Comparison of ENCODE assay signal across 13 cellular contexts in the genomic region with DNA sequence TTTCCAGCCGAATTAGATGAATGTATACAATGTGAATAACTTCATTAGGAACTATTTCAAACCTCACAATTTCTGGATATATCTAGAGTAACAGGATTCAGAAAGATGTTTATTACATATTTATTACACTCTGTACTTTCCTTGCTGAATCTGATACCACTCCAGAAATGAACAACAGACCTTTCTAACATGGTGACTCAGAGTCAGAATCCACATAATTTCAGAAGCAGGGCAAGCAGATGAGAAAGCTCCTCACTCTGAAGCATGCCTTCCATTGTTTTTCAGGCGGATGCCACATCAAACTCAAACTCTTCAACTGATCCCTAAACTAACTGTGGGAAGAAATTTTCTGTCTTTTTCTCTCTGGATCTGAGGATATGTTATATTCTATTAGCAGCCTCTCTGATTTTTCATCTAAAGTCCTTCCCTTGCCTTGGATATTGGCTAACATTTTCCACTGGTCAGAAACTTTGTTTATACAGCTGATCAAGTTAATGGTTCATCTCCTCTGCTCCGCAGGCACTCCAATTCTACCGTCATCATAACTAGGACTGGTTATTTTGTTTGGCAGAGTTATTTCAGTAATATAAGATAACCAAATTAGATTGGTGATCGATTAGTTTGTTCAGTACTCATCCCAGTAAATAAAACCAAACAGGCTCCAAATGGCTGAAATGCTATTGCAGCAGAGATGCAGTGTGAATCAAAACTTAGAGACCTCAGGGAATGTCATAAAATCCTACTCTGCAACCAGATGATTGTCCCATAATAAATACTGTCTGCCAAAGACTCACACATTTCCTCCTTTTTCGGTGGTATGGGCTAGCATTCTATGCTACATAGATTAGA.
DNase-seq lines count a peak whose midpoint lies in the region; ATAC-seq, FAIRE-seq and TF ChIP-seq lines count a peak whose summit lies in the region.
"Had no signal": no experiment of that assay in that cellular context is flagged by ENCODE, and none has a peak within 500 bp of the region (broad histone marks: within the 10 kb centered on the region; RNA-seq: fewer than 3 reads in every experiment).

No MANE protein-coding gene starts in this region.

- H3K4me1 Mint-ChIP-seq in activated T-helper 17 cell treated with anti-CD3 and anti-CD28 coated beads, Interleukin-2, amount 50 U/mL, for 72 hours = no peaks in the 10 kb centered on the region
- H3K4me1 Mint-ChIP-seq in CD8-positive, alpha-beta T cell (ENCODE audit: low read depth) = peaks cover 32% of the 10 kb centered on the region

- H3K36me3 ChIP-seq in heart left ventricle = no peaks in the 10 kb centered on the region
- no peaks in the 10 kb centered on the region for H3K36me3 ChIP-seq in gastrocnemius medialis
- no peaks in the 10 kb centered on the region for H3K36me3 ChIP-seq in CD8-positive, alpha-beta T cell (ENCODE audit: insufficient read depth, low read length)
- no peaks in the 10 kb centered on the region for H3K36me3 ChIP-seq in tibial artery

- FAIRE-seq in GM12892 (lab: Jason Lieb, UNC) = peak; percentile 9

- H3K27ac ChIP-seq in heart left ventricle (peak overlapping the region; percentile 30 to 91 (median 67)), gastrocnemius medialis (peak overlapping the region; percentile 27 to 58 (median 52)), tibial artery (no peak overlapping the region)
- H3K27ac ChIP-seq in CD8-positive, alpha-beta T cell (ENCODE audit: low read depth, low read length) = no peak overlapping the region

- 65 to 81% (median 70%) methylated on average over 6 of the region's 6 CpGs for WGBS in heart left ventricle, 4 donors

- ATAC-seq in activated T-helper 17 cell treated with anti-CD3 and anti-CD28 coated beads, Interleukin-2, amount 50 U/mL, for 72 hours (replicated peaks) = peak; percentile 52
- peak; percentile 58 to 88 (median 78) for ATAC-seq in heart left ventricle
- peak; percentile 55 to 63 for ATAC-seq in gastrocnemius medialis
- no peak for ATAC-seq in CD8-positive, alpha-beta T cell

- H3K27me3 Mint-ChIP-seq in activated T-helper 17 cell treated with anti-CD3 and anti-CD28 coated beads, Interleukin-2, amount 50 U/mL, for 72 hours = peaks cover 16% of the 10 kb centered on the region
- H3K27me3 Mint-ChIP-seq in CD8-positive, alpha-beta T cell (ENCODE audit: low read depth) = peaks cover 2% of the 10 kb centered on the region

- H3K36me3 Mint-ChIP-seq in activated T-helper 17 cell treated with anti-CD3 and anti-CD28 coated beads, Interleukin-2, amount 50 U/mL, for 72 hours (ENCODE audit: low read depth) = no peaks in the 10 kb centered on the region
- no peaks in the 10 kb centered on the region for H3K36me3 Mint-ChIP-seq in CD8-positive, alpha-beta T cell
- H3K36me3 Mint-ChIP-seq: activated naive CD4-positive, alpha-beta T cell treated with anti-CD3 and anti-CD28 coated beads, Interleukin-2, amount 50 U/mL, for 24 hours had no signal

- intact Hi-C loops in heart left ventricle (cut with DNase I) = no loop called here
- intact Hi-C loops in gastrocnemius medialis (cut with DNase I; ENCODE audit: low total_unique reads) = no loop called here
- intact Hi-C loops in CD8-positive, alpha-beta T cell (cut with DNase I, micrococcal nuclease) = no loop called here
- intact Hi-C loops in tibial artery (cut with DNase I; ENCODE audit: low total_unique reads) = no loop called here

- H3K4me3 ChIP-seq in heart left ventricle (no peak overlapping the region), gastrocnemius medialis (no peak overlapping the region), tibial artery (no peak overlapping the region)
- no peak overlapping the region for H3K4me3 ChIP-seq in CD8-positive, alpha-beta T cell (ENCODE audit: low read depth, low read length)

- in situ Hi-C loops in gastrocnemius medialis (cut with MboI; ENCODE audit: low sequenced_read_pairs in 4 of 4) = no loop called here

- TF ChIP-seq CTCF in heart left ventricle (IDR thresholded peaks at IDR 0.05) = no peak
- TF ChIP-seq CTCF in gastrocnemius medialis (IDR thresholded peaks at IDR 0.05 in 4 of 5, conservative IDR thresholded peaks at IDR 0.05 in 1 of 5) = no peak
- no peak for TF ChIP-seq CTCF in CD8-positive, alpha-beta T cell (IDR thresholded peaks at IDR 0.05)
- TF ChIP-seq CTCF in tibial artery (IDR thresholded peaks at IDR 0.05) = no peak

- no peaks in the 10 kb centered on the region for H3K9me3 Mint-ChIP-seq in activated T-helper 17 cell treated with anti-CD3 and anti-CD28 coated beads, Interleukin-2, amount 50 U/mL, for 72 hours
- H3K9me3 Mint-ChIP-seq in CD8-positive, alpha-beta T cell = no peaks in the 10 kb centered on the region
- H3K9me3 Mint-ChIP-seq: activated naive CD4-positive, alpha-beta T cell treated with anti-CD3 and anti-CD28 coated beads, Interleukin-2, amount 50 U/mL, for 24 hours had no signal

- POLR2A ChIA-PET in CD8-positive, alpha-beta T cell (lab: Charles Lee) = no interaction called here

- H3K4me1 ChIP-seq in heart left ventricle (peaks cover 0 to 19% (median 0%) of the 10 kb centered on the region in 12 donors), gastrocnemius medialis (no peaks in the 10 kb centered on the region), tibial artery (no peaks in the 10 kb centered on the region)
- no peaks in the 10 kb centered on the region for H3K4me1 ChIP-seq in CD8-positive, alpha-beta T cell (ENCODE audit: insufficient read depth, low read length)

- CTCF ChIA-PET in CD8-positive, alpha-beta T cell (lab: Charles Lee) = no interaction called here

- TF ChIP-seq POLR2A in GM12892 (IDR thresholded peaks at IDR 0.05; ENCODE audit: low read depth, low read length) = no peak
- TF ChIP-seq POLR2A in heart left ventricle (IDR thresholded peaks at IDR 0.05) = no peak
- no peak for TF ChIP-seq POLR2A in gastrocnemius medialis (IDR thresholded peaks at IDR 0.05)

- DNase-seq in GM12892 (ENCODE audit: insufficient read length) (no peak), heart left ventricle (peak in 1 of 5 donors; percentile 18), gastrocnemius medialis (no peak), tibial artery (no peak), NCI-H1930 (lab: John Stamatoyannopoulos, UW) (no peak)
- DNase-seq in stimulated activated CD4-positive, alpha-beta T cell treated with anti-CD3 and anti-CD28 coated beads, Interleukin-12 subunit alpha, Interleukin-12 subunit beta, amount 100 ng/mL, for 4 hours = no peak
- no peak for DNase-seq in CD8-positive, alpha-beta T cell
- DNase-seq: activated CD4-positive, alpha-beta T cell treated with anti-CD3 and anti-CD28 coated beads, Interleukin-2, amount 10 ng/mL, durations not matched to agents 7 days and 5 days; effector CD4-positive, alpha-beta T cell; NCI-H1092; NCI-H526 treated with DMSO at 0.1 percent for 48 hours had no signal

- H3K9me3 ChIP-seq in heart left ventricle (peaks cover 0 to 10% (median 0%) of the 10 kb centered on the region in 12 donors), gastrocnemius medialis (no peaks in the 10 kb centered on the region), tibial artery (no peaks in the 10 kb centered on the region)
- no peaks in the 10 kb centered on the region for H3K9me3 ChIP-seq in CD8-positive, alpha-beta T cell (ENCODE audit: low read length)

- H3K27me3 ChIP-seq in heart left ventricle (no peaks in the 10 kb centered on the region), gastrocnemius medialis (no peaks in the 10 kb centered on the region), tibial artery (no peaks in the 10 kb centered on the region)
- no peaks in the 10 kb centered on the region for H3K27me3 ChIP-seq in CD8-positive, alpha-beta T cell (ENCODE audit: insufficient read depth, low read length)

- no peak overlapping the region for H3K27ac Mint-ChIP-seq in activated T-helper 17 cell treated with anti-CD3 and anti-CD28 coated beads, Interleukin-2, amount 50 U/mL, for 72 hours
- H3K27ac Mint-ChIP-seq in CD8-positive, alpha-beta T cell = no peak overlapping the region
- H3K27ac Mint-ChIP-seq: activated CD4-positive, alpha-beta T cell treated with anti-CD3 and anti-CD28 coated beads, Interleukin-2, amount 10 ng/mL, durations not matched to agents 7 days and 5 days; activated naive CD4-positive, alpha-beta T cell treated with anti-CD3 and anti-CD28 coated beads, Interleukin-2, amount 50 U/mL, for 24 hours had no signal

- H3K4me3 Mint-ChIP-seq in activated T-helper 17 cell treated with anti-CD3 and anti-CD28 coated beads, Interleukin-2, amount 50 U/mL, for 72 hours = no peak overlapping the region
- H3K4me3 Mint-ChIP-seq in CD8-positive, alpha-beta T cell = no peak overlapping the region
- H3K4me3 Mint-ChIP-seq: activated CD4-positive, alpha-beta T cell treated with anti-CD3 and anti-CD28 coated beads, Interleukin-2, amount 10 ng/mL, durations not matched to agents 7 days and 5 days; activated naive CD4-positive, alpha-beta T cell treated with anti-CD3 and anti-CD28 coated beads, Interleukin-2, amount 50 U/mL, for 24 hours had no signal

Comparison
In these comparisons a context has a peak if more than half of its experiments do, and no peak if none do; other contexts are left out.
1. H3K27ac ChIP-seq: peak in heart left ventricle (12 of 12) and gastrocnemius medialis (4 of 4); none in CD8-positive, alpha-beta T cell (single experiment) and tibial artery (0 of 2).